8 cellular contexts compared by ENCODE assay signal in genomic region chr4:77240469-77241066, GRCh38.
DNase-seq lines count a peak whose midpoint lies in the region; ATAC-seq and TF ChIP-seq lines count a peak whose summit lies in the region.

No MANE protein-coding gene starts in this region.

- TF ChIP-seq CTCF in vagina (IDR thresholded peaks at IDR 0.05) = peak in 2 of 3 experiments; percentile 40 to 41

- H3K4me1 ChIP-seq in vagina = no peaks in the 10 kb centered on the region

- TF ChIP-seq POLR2A in vagina (IDR thresholded peaks at IDR 0.05) = no peak

- no peaks in the 10 kb centered on the region for H3K36me3 ChIP-seq in vagina

- intact Hi-C loops in posterior cingulate gyrus (cut with DNase I) = loop anchor here (1.0 to 5.0 kb wide), 2 partner anchors 119 to 192 kb away; no protein-coding TSS in a partner anchor
- intact Hi-C loops in vagina (cut with DNase I) = no loop called here

- H3K27ac ChIP-seq in vagina = no peak overlapping the region

- H3K4me3 ChIP-seq in vagina = no peak overlapping the region

- no peaks in the 10 kb centered on the region for H3K27me3 ChIP-seq in vagina

- ATAC-seq in GM19468 (IDR thresholded peaks at IDR 0.05; ENCODE audit: extremely low read depth, unreplicated experiment) = peak; percentile 49

- DNase-seq in COLO668 (lab: John Stamatoyannopoulos, UW; ENCODE audit: unreplicated experiment) (peak; percentile 73), HuH-7.5 (ENCODE audit: low spot score) (peak; percentile 46), RPMI8226 (peak; percentile 58), glomerular endothelial cell (ENCODE audit: extremely low read depth, low read depth, low spot score) (peak; percentile 14), posterior cingulate gyrus (peak; percentile 34 to 95 (median 72)), vagina (ENCODE audit: extremely low spot score in 2 of 2) (no peak)
- DNase-seq in activated T-helper 9 cell treated with anti-CD3 and anti-CD28 coated beads, Interleukin-2, amount 50 U/mL, for 16 hours (ENCODE audit: low read depth) = peak; percentile 18

- no peaks in the 10 kb centered on the region for H3K9me3 ChIP-seq in vagina

Comparison
In these comparisons a context has a peak if more than half of its experiments do, and no peak if none do; other contexts are left out.
1. DNase-seq: peak in COLO668 (single experiment), HuH-7.5 (single experiment), RPMI8226 (single experiment), activated T-helper 9 cell treated with anti-CD3 and anti-CD28 coated beads, Interleukin-2, amount 50 U/mL, for 16 hours (single experiment), glomerular endothelial cell (single experiment) and posterior cingulate gyrus (10 of 10); none in vagina (0 of 2).